ENCODE assay signal across 15 cellular contexts in genomic region chr10:45439365-45439764, GRCh38.
A peak's percentile ranks its signal among the peaks of the same experiment; 100 is the strongest.
DNase-seq lines count a peak whose midpoint lies in the region; ATAC-seq and TF ChIP-seq lines count a peak whose summit lies in the region.
"Had no signal": no experiment of that assay in that cellular context is flagged by ENCODE, and none has a peak within 500 bp of the region (broad histone marks: within the 10 kb centered on the region; RNA-seq: fewer than 3 reads in every experiment).

No MANE protein-coding gene starts in this region.

- no peak overlapping the region for H3K4ac ChIP-seq in neuronal stem cell (ENCODE audit: low read length)

- peaks cover 2% of the 10 kb centered on the region for H3K9me3 Mint-ChIP-seq in activated naive CD8-positive, alpha-beta T cell treated with anti-CD3 and anti-CD28 coated beads, Interleukin-2, amount 10 ng/mL, durations not matched to agents 7 days and 5 days
- H3K9me3 Mint-ChIP-seq in activated naive CD8-positive, alpha-beta T cell treated with anti-CD3 and anti-CD28 coated beads for 36 hours, result no peaks in the 10 kb centered on the region

- ATAC-seq in activated naive CD8-positive, alpha-beta T cell treated with anti-CD3 and anti-CD28 coated beads, Interleukin-2, amount 10 ng/mL, durations not matched to agents 7 days and 5 days (ENCODE audit: low read depth), result no peak
- no peak for ATAC-seq in GM18498 (IDR thresholded peaks at IDR 0.05; ENCODE audit: unreplicated experiment)

- no peak overlapping the region for H2BK120ac ChIP-seq in neuronal stem cell (ENCODE audit: low read depth, low read length)

- no peak overlapping the region for H2BK15ac ChIP-seq in neuronal stem cell (ENCODE audit: low read length)

- TF ChIP-seq CTCF in OCI-LY1 (IDR thresholded peaks at IDR 0.05; ENCODE audit: low read length), result no peak
- no peak for TF ChIP-seq CTCF in transverse colon (IDR thresholded peaks at IDR 0.05)
- TF ChIP-seq CTCF in spleen (IDR thresholded peaks at IDR 0.05 in 8 of 11, conservative IDR thresholded peaks at IDR 0.05 in 3 of 11), result no peak

- H4K91ac ChIP-seq in neuronal stem cell (ENCODE audit: low read depth, low read length, poor library complexity), result no peak overlapping the region

- no peaks in the 10 kb centered on the region for H4K20me1 ChIP-seq in OCI-LY1 (ENCODE audit: insufficient read depth, low read length)

- H3K23ac ChIP-seq in neuronal stem cell (ENCODE audit: low read depth, low read length, poor library complexity), result no peak overlapping the region

- no peak overlapping the region for H3K4me3 Mint-ChIP-seq in activated naive CD8-positive, alpha-beta T cell treated with anti-CD3 and anti-CD28 coated beads, Interleukin-2, amount 10 ng/mL, durations not matched to agents 7 days and 5 days
- no peak overlapping the region for H3K4me3 Mint-ChIP-seq in activated naive CD8-positive, alpha-beta T cell treated with anti-CD3 and anti-CD28 coated beads for 36 hours

- no peak overlapping the region for H3K4me3 ChIP-seq in OCI-LY1 (ENCODE audit: low read depth, low read length, poor library complexity, severe bottlenecking)
- H3K4me3 ChIP-seq in neuronal stem cell (ENCODE audit: low read length in 2 of 2), result no peak overlapping the region
- H3K4me3 ChIP-seq in transverse colon, result no peak overlapping the region
- no peak overlapping the region for H3K4me3 ChIP-seq in spleen

- H3K9me3 ChIP-seq in OCI-LY1 (ENCODE audit: low read length) (0 out of 2 replicates have a peak, but pooled peaks cover 4% of the 10 kb centered on the region), neuronal stem cell (replicated peaks in 1 of 2; ENCODE audit: control insufficient read depth in 2 of 2, insufficient read depth in 1 of 2, low read depth in 1 of 2, low read length in 2 of 2) (peaks cover 0 to 3% of the 10 kb centered on the region in 2 donors), transverse colon (no peaks in the 10 kb centered on the region), spleen (no peaks in the 10 kb centered on the region)

- H3K9ac ChIP-seq in OCI-LY1 (ENCODE audit: low read length) (no peak overlapping the region), neuronal stem cell (ENCODE audit: low read depth, low read length, poor library complexity) (no peak overlapping the region)

- no peak overlapping the region for H2BK12ac ChIP-seq in neuronal stem cell (ENCODE audit: low read length)

- peak overlapping the region; percentile 2 for H3K27ac Mint-ChIP-seq in activated naive CD8-positive, alpha-beta T cell treated with anti-CD3 and anti-CD28 coated beads, Interleukin-2, amount 10 ng/mL, durations not matched to agents 7 days and 5 days
- H3K27ac Mint-ChIP-seq in activated naive CD8-positive, alpha-beta T cell treated with anti-CD3 and anti-CD28 coated beads for 36 hours, result no peak overlapping the region

- peaks cover 12% of the 10 kb centered on the region for H3K4me1 ChIP-seq in OCI-LY1 (ENCODE audit: insufficient read depth, low read length, severe bottlenecking)
- no peaks in the 10 kb centered on the region for H3K4me1 ChIP-seq in neuronal stem cell (ENCODE audit: control insufficient read depth in 2 of 2, insufficient read depth in 1 of 2, low read depth in 1 of 2, low read length in 2 of 2)
- H3K4me1 ChIP-seq in transverse colon, result no peaks in the 10 kb centered on the region
- H3K4me1 ChIP-seq in spleen, result peaks cover 0 to 29% (median 12%) of the 10 kb centered on the region in 6 donors

- no peaks in the 10 kb centered on the region for H3K79me1 ChIP-seq in neuronal stem cell (ENCODE audit: low read depth, low read length)

- H4K8ac ChIP-seq in neuronal stem cell (ENCODE audit: low read depth, low read length), result peak overlapping the region; percentile 72

- no peaks in the 10 kb centered on the region for H3K79me2 ChIP-seq in OCI-LY1 (ENCODE audit: insufficient read depth, low read length)

- in situ Hi-C loops in transverse colon (cut with MboI; ENCODE audit: low pct_ligation_motif_present in 1 of 4, low pct_unique_long_range_greater_than_20kb in 1 of 4, low sequenced_read_pairs in 3 of 4), result no loop called here

- POLR2A ChIA-PET in activated naive CD8-positive, alpha-beta T cell treated with anti-CD3 and anti-CD28 coated beads, Interleukin-2, amount 10 ng/mL, durations not matched to agents 7 days and 5 days (lab: Charles Lee), result no interaction called here

- no peaks in the 10 kb centered on the region for H3K27me3 ChIP-seq in OCI-LY1 (ENCODE audit: insufficient read depth, low read length)
- no peaks in the 10 kb centered on the region for H3K27me3 ChIP-seq in neuronal stem cell (ENCODE audit: control insufficient read depth in 3 of 3, insufficient read depth in 3 of 3, low read depth in 1 of 3, low read length in 3 of 3)
- H3K27me3 ChIP-seq in transverse colon, result no peaks in the 10 kb centered on the region
- H3K27me3 ChIP-seq in spleen (replicated peaks in 1 of 7), result peaks cover 0 to 11% (median 0%) of the 10 kb centered on the region in 7 donors

- no peak overlapping the region for H3K18ac ChIP-seq in neuronal stem cell (ENCODE audit: low read length)

- no peaks in the 10 kb centered on the region for H3F3A ChIP-seq in OCI-LY1 (ENCODE audit: insufficient read depth, low read length)

- intact Hi-C loops in transverse colon (cut with DNase I; ENCODE audit: low total_unique reads) (no loop called here), spleen (cut with DNase I; ENCODE audit: low total_unique reads) (no loop called here)

- H3K36me3 ChIP-seq in OCI-LY1 (ENCODE audit: insufficient read depth, low read length) (peaks cover 90% of the 10 kb centered on the region), neuronal stem cell (replicated peaks in 1 of 2; ENCODE audit: control insufficient read depth in 2 of 2, insufficient read depth in 2 of 2, low read length in 2 of 2) (no peaks in the 10 kb centered on the region), transverse colon (no peaks in the 10 kb centered on the region), spleen (peaks cover 0 to 74% (median 9%) of the 10 kb centered on the region in 6 donors)

- WGBS in neuronal stem cell (ENCODE audit: extremely low coverage in 2 of 2, insufficient read length in 2 of 2, insufficient replicate concordance in 1 of 2), 2 donors, result no CpG with 5 or more reads among the region's 6 CpGs
- 79 to 83% methylated on average over 1 to 6 of the region's 6 CpGs for WGBS in transverse colon (ENCODE audit: low coverage in 1 of 2), 2 donors
- WGBS in spleen, 5 donors, result 82 to 92% (median 89%) methylated on average over 6 of the region's 6 CpGs

- no peak for DNase-seq in activated naive CD8-positive, alpha-beta T cell treated with anti-CD3 and anti-CD28 coated beads, Interleukin-2, amount 10 ng/mL, durations not matched to agents 7 days and 5 days
- no peak for DNase-seq in activated naive CD8-positive, alpha-beta T cell treated with anti-CD3 and anti-CD28 coated beads for 36 hours
- DNase-seq in neuronal stem cell (ENCODE audit: low spot score) (no peak), transverse colon (no peak), DMS79 (lab: John Stamatoyannopoulos, UW) (no peak), spleen (no peak)
- DNase-seq: AML-193, DMS 273 treated with DMSO at 0.1 percent for 48 hours, HCEC 1CT, NCI-H1436, NCI-H2081, NCI-H510A treated with DMSO at 0.1 percent for 48 hours, SHP77 treated with DMSO at 0.1 percent for 48 hours had no signal

- TF ChIP-seq EP300 in transverse colon (IDR thresholded peaks at IDR 0.05; ENCODE audit: low read depth), result no peak

- H3K27me3 Mint-ChIP-seq in activated naive CD8-positive, alpha-beta T cell treated with anti-CD3 and anti-CD28 coated beads, Interleukin-2, amount 10 ng/mL, durations not matched to agents 7 days and 5 days, result no peaks in the 10 kb centered on the region
- no peaks in the 10 kb centered on the region for H3K27me3 Mint-ChIP-seq in activated naive CD8-positive, alpha-beta T cell treated with anti-CD3 and anti-CD28 coated beads for 36 hours

- TF ChIP-seq POLR2A in transverse colon (IDR thresholded peaks at IDR 0.05), result no peak
- TF ChIP-seq POLR2A in spleen (IDR thresholded peaks at IDR 0.05), result no peak

- H3K27ac ChIP-seq in OCI-LY1 (ENCODE audit: low read depth, low read length, poor library complexity, severe bottlenecking), result peak overlapping the region; percentile 52
- no peak overlapping the region for H3K27ac ChIP-seq in neuronal stem cell (replicated peaks; ENCODE audit: low read length)
- H3K27ac ChIP-seq in transverse colon, result no peak overlapping the region
- H3K27ac ChIP-seq in spleen, result no peak overlapping the region

- no peak overlapping the region for H2BK5ac ChIP-seq in neuronal stem cell (ENCODE audit: low read length)

- no peaks in the 10 kb centered on the region for H3K9me2 ChIP-seq in OCI-LY1 (ENCODE audit: low read depth, low read length)

- no peak overlapping the region for H3K14ac ChIP-seq in neuronal stem cell (ENCODE audit: low read length)

- H3K4me2 ChIP-seq in OCI-LY1 (ENCODE audit: low read length) (no peak overlapping the region), neuronal stem cell (ENCODE audit: insufficient read depth, low read length, poor library complexity, severe bottlenecking) (no peak overlapping the region)

- H2AK5ac ChIP-seq in neuronal stem cell (ENCODE audit: low read depth, low read length), result no peak overlapping the region

- H2AFZ ChIP-seq in OCI-LY1 (ENCODE audit: low read length), result no peak overlapping the region
- peak overlapping the region; percentile 72 for H2AFZ ChIP-seq in neuronal stem cell (ENCODE audit: low read length)

- peaks cover 24% of the 10 kb centered on the region for H3K4me1 Mint-ChIP-seq in activated naive CD8-positive, alpha-beta T cell treated with anti-CD3 and anti-CD28 coated beads, Interleukin-2, amount 10 ng/mL, durations not matched to agents 7 days and 5 days
- H3K4me1 Mint-ChIP-seq in activated naive CD8-positive, alpha-beta T cell treated with anti-CD3 and anti-CD28 coated beads for 36 hours, result peaks cover 2% of the 10 kb centered on the region

- H3K36me3 Mint-ChIP-seq in activated naive CD8-positive, alpha-beta T cell treated with anti-CD3 and anti-CD28 coated beads, Interleukin-2, amount 10 ng/mL, durations not matched to agents 7 days and 5 days, result peaks cover 14% of the 10 kb centered on the region
- H3K36me3 Mint-ChIP-seq in activated naive CD8-positive, alpha-beta T cell treated with anti-CD3 and anti-CD28 coated beads for 36 hours, result no peaks in the 10 kb centered on the region
